ENCODE assay signal across 2 cellular contexts in the genomic region with DNA sequence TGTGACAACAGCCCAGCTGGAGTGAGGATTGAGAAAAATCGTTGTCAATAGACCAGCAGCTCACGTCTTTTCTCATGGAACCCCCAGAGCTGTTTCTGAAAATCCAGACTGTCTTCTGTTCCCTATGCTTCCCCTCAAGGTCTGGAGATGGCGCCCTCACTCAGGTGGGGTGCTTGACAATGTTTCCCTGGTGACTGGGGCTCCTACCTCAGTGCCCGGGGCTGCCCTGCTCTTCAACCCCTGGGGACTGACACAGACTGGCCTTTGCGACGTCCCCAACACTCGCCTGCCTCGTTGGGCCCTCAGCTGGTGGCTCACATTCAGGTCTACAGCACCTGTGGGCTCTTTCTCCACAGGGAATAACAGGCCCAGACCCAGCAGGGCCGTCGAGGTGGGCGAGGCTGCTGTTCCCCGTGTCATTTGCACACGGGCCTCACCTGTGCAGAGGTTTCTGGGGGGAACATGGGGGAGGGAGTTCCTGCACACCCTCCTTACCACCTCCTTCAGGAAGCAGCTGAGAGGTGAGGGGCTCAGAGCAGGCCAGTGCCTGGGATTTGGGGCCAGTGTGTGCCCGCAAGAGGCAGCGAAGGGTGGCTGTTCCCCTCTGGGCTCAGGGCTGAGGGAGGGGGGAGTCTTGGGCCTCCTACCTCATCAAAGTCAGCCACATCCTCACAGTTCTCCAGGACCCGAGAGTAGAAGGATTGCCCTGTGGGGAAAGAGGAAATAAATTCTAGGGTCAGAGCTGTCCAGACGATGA.
TF ChIP-seq lines count a peak whose summit lies in the region.

No MANE protein-coding gene starts in this region.

TF ChIP-seq in GM23338, 12 proteins besides CTCF, POLR2A, EP300 and RAD21 (continues in another document):
- TF ChIP-seq ZNF114 (CRISPR knock-in tag; IDR thresholded peaks at IDR 0.05) (no peak), NANOG (IDR thresholded peaks at IDR 0.05; ENCODE audit: borderline replicate concordance) (no peak), POLR2AphosphoS5 (IDR thresholded peaks at IDR 0.05; ENCODE audit: low read depth) (no peak), ZNF331 (CRISPR knock-in tag; IDR thresholded peaks at IDR 0.05; ENCODE audit: low read depth) (no peak), EZH2phosphoT487 (IDR thresholded peaks at IDR 0.05; ENCODE audit: unreplicated experiment) (no peak), EZH2 (IDR thresholded peaks at IDR 0.05; ENCODE audit: low read depth, unreplicated experiment) (no peak), STAT1 (IDR thresholded peaks at IDR 0.05; ENCODE audit: unreplicated experiment) (no peak), CREB1 (CRISPR knock-in tag; IDR thresholded peaks at IDR 0.05; ENCODE audit: low read depth) (no peak)
- TF ChIP-seq, protein P1, sequence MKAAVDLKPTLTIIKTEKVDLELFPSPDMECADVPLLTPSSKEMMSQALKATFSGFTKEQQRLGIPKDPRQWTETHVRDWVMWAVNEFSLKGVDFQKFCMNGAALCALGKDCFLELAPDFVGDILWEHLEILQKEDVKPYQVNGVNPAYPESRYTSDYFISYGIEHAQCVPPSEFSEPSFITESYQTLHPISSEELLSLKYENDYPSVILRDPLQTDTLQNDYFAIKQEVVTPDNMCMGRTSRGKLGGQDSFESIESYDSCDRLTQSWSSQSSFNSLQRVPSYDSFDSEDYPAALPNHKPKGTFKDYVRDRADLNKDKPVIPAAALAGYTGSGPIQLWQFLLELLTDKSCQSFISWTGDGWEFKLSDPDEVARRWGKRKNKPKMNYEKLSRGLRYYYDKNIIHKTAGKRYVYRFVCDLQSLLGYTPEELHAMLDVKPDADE (IDR thresholded peaks at IDR 0.05): no peak
- TF ChIP-seq, protein P2, sequence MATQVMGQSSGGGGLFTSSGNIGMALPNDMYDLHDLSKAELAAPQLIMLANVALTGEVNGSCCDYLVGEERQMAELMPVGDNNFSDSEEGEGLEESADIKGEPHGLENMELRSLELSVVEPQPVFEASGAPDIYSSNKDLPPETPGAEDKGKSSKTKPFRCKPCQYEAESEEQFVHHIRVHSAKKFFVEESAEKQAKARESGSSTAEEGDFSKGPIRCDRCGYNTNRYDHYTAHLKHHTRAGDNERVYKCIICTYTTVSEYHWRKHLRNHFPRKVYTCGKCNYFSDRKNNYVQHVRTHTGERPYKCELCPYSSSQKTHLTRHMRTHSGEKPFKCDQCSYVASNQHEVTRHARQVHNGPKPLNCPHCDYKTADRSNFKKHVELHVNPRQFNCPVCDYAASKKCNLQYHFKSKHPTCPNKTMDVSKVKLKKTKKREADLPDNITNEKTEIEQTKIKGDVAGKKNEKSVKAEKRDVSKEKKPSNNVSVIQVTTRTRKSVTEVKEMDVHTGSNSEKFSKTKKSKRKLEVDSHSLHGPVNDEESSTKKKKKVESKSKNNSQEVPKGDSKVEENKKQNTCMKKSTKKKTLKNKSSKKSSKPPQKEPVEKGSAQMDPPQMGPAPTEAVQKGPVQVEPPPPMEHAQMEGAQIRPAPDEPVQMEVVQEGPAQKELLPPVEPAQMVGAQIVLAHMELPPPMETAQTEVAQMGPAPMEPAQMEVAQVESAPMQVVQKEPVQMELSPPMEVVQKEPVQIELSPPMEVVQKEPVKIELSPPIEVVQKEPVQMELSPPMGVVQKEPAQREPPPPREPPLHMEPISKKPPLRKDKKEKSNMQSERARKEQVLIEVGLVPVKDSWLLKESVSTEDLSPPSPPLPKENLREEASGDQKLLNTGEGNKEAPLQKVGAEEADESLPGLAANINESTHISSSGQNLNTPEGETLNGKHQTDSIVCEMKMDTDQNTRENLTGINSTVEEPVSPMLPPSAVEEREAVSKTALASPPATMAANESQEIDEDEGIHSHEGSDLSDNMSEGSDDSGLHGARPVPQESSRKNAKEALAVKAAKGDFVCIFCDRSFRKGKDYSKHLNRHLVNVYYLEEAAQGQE (IDR thresholded peaks at IDR 0.05; ENCODE audit: unreplicated experiment): no peak

TF ChIP-seq in H1, 55 proteins besides CTCF, POLR2A, EP300 and RAD21:
- no peak for TF ChIP-seq GTF2F1 (IDR thresholded peaks at IDR 0.05; ENCODE audit: borderline replicate concordance, low read depth, low read length)
- TF ChIP-seq BRCA1 (IDR thresholded peaks at IDR 0.05; ENCODE audit: low read depth, low read length): no peak
- no peak for TF ChIP-seq SRF (IDR thresholded peaks at IDR 0.05; ENCODE audit: low read depth, low read length)
- TF ChIP-seq, protein P3, sequence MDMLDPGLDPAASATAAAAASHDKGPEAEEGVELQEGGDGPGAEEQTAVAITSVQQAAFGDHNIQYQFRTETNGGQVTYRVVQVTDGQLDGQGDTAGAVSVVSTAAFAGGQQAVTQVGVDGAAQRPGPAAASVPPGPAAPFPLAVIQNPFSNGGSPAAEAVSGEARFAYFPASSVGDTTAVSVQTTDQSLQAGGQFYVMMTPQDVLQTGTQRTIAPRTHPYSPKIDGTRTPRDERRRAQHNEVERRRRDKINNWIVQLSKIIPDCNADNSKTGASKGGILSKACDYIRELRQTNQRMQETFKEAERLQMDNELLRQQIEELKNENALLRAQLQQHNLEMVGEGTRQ (IDR thresholded peaks at IDR 0.05; ENCODE audit: low read length): no peak
- TF ChIP-seq SP1 (IDR thresholded peaks at IDR 0.05; ENCODE audit: low read depth, low read length): no peak
- TF ChIP-seq SP2 (IDR thresholded peaks at IDR 0.05; ENCODE audit: low read length): no peak
- TF ChIP-seq, protein P4, sequence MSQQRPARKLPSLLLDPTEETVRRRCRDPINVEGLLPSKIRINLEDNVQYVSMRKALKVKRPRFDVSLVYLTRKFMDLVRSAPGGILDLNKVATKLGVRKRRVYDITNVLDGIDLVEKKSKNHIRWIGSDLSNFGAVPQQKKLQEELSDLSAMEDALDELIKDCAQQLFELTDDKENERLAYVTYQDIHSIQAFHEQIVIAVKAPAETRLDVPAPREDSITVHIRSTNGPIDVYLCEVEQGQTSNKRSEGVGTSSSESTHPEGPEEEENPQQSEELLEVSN (IDR thresholded peaks at IDR 0.05): no peak
- no peak for TF ChIP-seq TEAD4 (IDR thresholded peaks at IDR 0.05; ENCODE audit: low read depth, low read length)
- TF ChIP-seq, protein P5, sequence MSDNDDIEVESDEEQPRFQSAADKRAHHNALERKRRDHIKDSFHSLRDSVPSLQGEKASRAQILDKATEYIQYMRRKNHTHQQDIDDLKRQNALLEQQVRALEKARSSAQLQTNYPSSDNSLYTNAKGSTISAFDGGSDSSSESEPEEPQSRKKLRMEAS (IDR thresholded peaks at IDR 0.05): no peak
- no peak for TF ChIP-seq CBX5 (IDR thresholded peaks at IDR 0.05; ENCODE audit: low read depth, low read length)
- TF ChIP-seq SAP30 (IDR thresholded peaks at IDR 0.05; ENCODE audit: insufficient read depth, insufficient replicate concordance, low read length): no peak
- TF ChIP-seq SIX5 (IDR thresholded peaks at IDR 0.05; ENCODE audit: low read depth, low read length): no peak
